In the genomic region with DNA sequence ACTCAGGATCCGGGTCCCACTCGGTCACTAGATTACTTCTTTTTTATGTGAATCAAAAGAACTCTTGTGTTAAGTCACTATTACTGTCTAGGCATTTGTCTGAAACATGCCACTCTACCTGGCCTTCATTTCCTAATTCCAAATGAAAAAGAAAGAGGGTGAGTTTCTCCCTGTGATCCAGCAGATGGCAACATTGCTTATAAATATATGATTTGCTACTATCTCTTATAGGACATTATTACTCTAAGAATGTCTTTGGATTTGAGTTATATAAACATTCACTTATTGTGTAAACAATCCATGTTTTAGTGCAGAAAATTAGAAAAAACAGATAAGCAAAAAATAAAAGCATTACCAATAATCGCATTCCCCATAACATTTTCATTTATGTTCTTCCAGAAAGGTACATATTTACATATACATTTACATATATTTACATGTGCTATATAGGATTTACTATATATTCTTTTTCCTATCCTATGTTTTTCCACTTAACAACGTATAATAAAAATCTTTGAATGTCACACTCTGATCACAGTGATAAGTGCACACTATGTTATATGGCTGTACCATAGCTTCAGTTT, we compare ENCODE assay signal across 9 cellular contexts.
A peak's percentile ranks its signal among the peaks of the same experiment; 100 is the strongest.
DNase-seq lines count a peak whose midpoint lies in the region; ATAC-seq, FAIRE-seq and TF ChIP-seq lines count a peak whose summit lies in the region.
"Had no signal": no experiment of that assay in that cellular context is flagged by ENCODE, and none has a peak within 500 bp of the region (broad histone marks: within the 10 kb centered on the region; RNA-seq: fewer than 3 reads in every experiment).

No MANE protein-coding gene starts in this region.

- no peaks in the 10 kb centered on the region for H3K4me1 ChIP-seq in K562 (replicated peaks in 1 of 2; ENCODE audit: control insufficient read depth in 2 of 2, insufficient read depth in 2 of 2, low read length in 2 of 2)
- no peaks in the 10 kb centered on the region for H3K4me1 ChIP-seq in osteoblast (ENCODE audit: insufficient read depth, low read length)
- no peaks in the 10 kb centered on the region for H3K4me1 ChIP-seq in mucosa of descending colon (ENCODE audit: low read depth)
- H3K4me1 ChIP-seq: SJCRH30 had no signal

- TF ChIP-seq RAD21 in K562 (CRISPR knock-in tag; conservative IDR thresholded peaks at IDR 0.05 in 1 of 2, IDR thresholded peaks at IDR 0.05 in 1 of 2): peak; percentile 24 to 52; a peak in 3 of 4 replicates

- no peak overlapping the region for H3K4me2 ChIP-seq in K562 (ENCODE audit: insufficient read depth, low read length)
- no peak overlapping the region for H3K4me2 ChIP-seq in osteoblast (ENCODE audit: insufficient read depth, low read length)

- H3K36me3 ChIP-seq in K562 (ENCODE audit: control insufficient read depth, insufficient read depth, low read length) (no peaks in the 10 kb centered on the region), osteoblast (ENCODE audit: insufficient read depth, low read length) (no peaks in the 10 kb centered on the region), mucosa of descending colon (ENCODE audit: low read depth) (no peaks in the 10 kb centered on the region)
- H3K36me3 ChIP-seq: SJCRH30 had no signal

- H3K27ac ChIP-seq in K562 (ENCODE audit: extremely low read depth, low read depth, low read length): no peak overlapping the region
- H3K27ac ChIP-seq in osteoblast (ENCODE audit: low read depth, low read length): no peak overlapping the region
- H3K27ac ChIP-seq: SJCRH30 had no signal

- H3K36me3 Mint-ChIP-seq in activated naive CD8-positive, alpha-beta T cell treated with anti-CD3 and anti-CD28 coated beads for 36 hours: no peaks in the 10 kb centered on the region

- H3K79me2 ChIP-seq in K562 (ENCODE audit: control insufficient read depth, insufficient read depth, low read length) (no peaks in the 10 kb centered on the region), osteoblast (ENCODE audit: insufficient read depth, low read length) (no peaks in the 10 kb centered on the region)

- H3K27me3 ChIP-seq in K562 (ENCODE audit: control insufficient read depth in 2 of 2, insufficient read depth in 2 of 2, low read length in 2 of 2) (no peaks in the 10 kb centered on the region), osteoblast (ENCODE audit: insufficient read depth, low read length) (no peaks in the 10 kb centered on the region)
- H3K27me3 ChIP-seq: SJCRH30 had no signal

- intact Hi-C loops in K562 (cut with micrococcal nuclease): loop anchor here (5.0 kb wide), 1 partner anchor 540 kb away; no protein-coding TSS in a partner anchor
- intact Hi-C loops in mucosa of descending colon (cut with DNase I, micrococcal nuclease): no loop called here

- no peak overlapping the region for H3K9ac ChIP-seq in K562 (ENCODE audit: insufficient read depth in 1 of 2, low read depth in 2 of 2, low read length in 2 of 2)

- H3K9me3 Mint-ChIP-seq in activated naive CD8-positive, alpha-beta T cell treated with anti-CD3 and anti-CD28 coated beads for 36 hours: no peaks in the 10 kb centered on the region

- H3K4me1 Mint-ChIP-seq in activated naive CD8-positive, alpha-beta T cell treated with anti-CD3 and anti-CD28 coated beads for 36 hours: no peaks in the 10 kb centered on the region

- DNase-seq in DMS79 treated with DMSO at 0.1 percent for 48 hours (lab: John Stamatoyannopoulos, UW) (peak; percentile 41), DMS79 (lab: John Stamatoyannopoulos, UW) (no peak), MV-4-11 (lab: John Stamatoyannopoulos, UW) (peak; percentile 9), K562 (ENCODE audit: extremely low read depth in 1 of 4, low spot score in 3 of 4) (peak in 3 of 4 experiments; percentile 14 to 18 (median 16)), osteoblast (ENCODE audit: insufficient read length, low spot score, missing footprints) (no peak), mucosa of descending colon (no peak)
- no peak for DNase-seq in activated T-cell treated with anti-CD3 and anti-CD28 coated beads, Interleukin-2, amount 50 U/mL, for 48 hours
- DNase-seq in activated naive CD8-positive, alpha-beta T cell treated with anti-CD3 and anti-CD28 coated beads for 36 hours: no peak

- CTCF ChIA-PET in K562 (lab: Yijun Ruan, JAX; ENCODE audit: low intra/inter-chr PET ratio): interaction anchor here (0.6 to 0.9 kb wide), 2 partner anchors 387 to 464 kb away, joined by 3 read pairs; no protein-coding TSS in a partner anchor

- ATAC-seq in K562 (peak; percentile 62; the same call in 2 of the 3 replicates), mucosa of descending colon (no peak)

- TF ChIP-seq POLR2A in K562 (conservative IDR thresholded peaks at IDR 0.05): no peak

- no peak overlapping the region for H3K27ac Mint-ChIP-seq in activated naive CD8-positive, alpha-beta T cell treated with anti-CD3 and anti-CD28 coated beads for 36 hours

- WGBS in K562 (ENCODE audit: insufficient coverage, low coverage, missing lambda C conversion rate): 0% methylated on average over 4 of the region's 4 CpGs

- POLR2A ChIA-PET in K562 (lab: Yijun Ruan, JAX): interaction anchor here (0.5 kb wide), 1 partner anchor 21 kb away, joined by 5 read pairs; no protein-coding TSS in a partner anchor

- H3K9me1 ChIP-seq in K562 (ENCODE audit: control insufficient read depth, insufficient read depth, low read length): no peaks in the 10 kb centered on the region

- no peaks in the 10 kb centered on the region for H3K9me3 ChIP-seq in K562 (replicated peaks; ENCODE audit: control insufficient read depth, insufficient read depth, low read depth, low read length)
- H3K9me3 ChIP-seq in osteoblast (ENCODE audit: low read depth, low read length): no peaks in the 10 kb centered on the region
- no peaks in the 10 kb centered on the region for H3K9me3 ChIP-seq in mucosa of descending colon
- H3K9me3 ChIP-seq: SJCRH30 had no signal

- in situ Hi-C loops in K562 (cut with MboI): no loop called here

- H3K27me3 Mint-ChIP-seq in activated naive CD8-positive, alpha-beta T cell treated with anti-CD3 and anti-CD28 coated beads for 36 hours: peaks cover 4% of the 10 kb centered on the region

- BruUV-seq in K562 (replicated peaks; lab: Mats Ljungman, UMichigan): no TSS peak

- no peak for TF ChIP-seq EP300 in K562 (IDR thresholded peaks at IDR 0.05; ENCODE audit: low read length)

- H2AFZ ChIP-seq in K562 (ENCODE audit: low read depth, low read length) (no peak overlapping the region), osteoblast (ENCODE audit: low read length) (no peak overlapping the region)

- H3K4me3 ChIP-seq in K562 (no peak overlapping the region), osteoblast (ENCODE audit: insufficient read depth, low read length) (no peak overlapping the region), mucosa of descending colon (no peak overlapping the region)
- H3K4me3 ChIP-seq: SJCRH30 had no signal

- FAIRE-seq in K562 (lab: Jason Lieb, UNC): no peak

- no peaks in the 10 kb centered on the region for H4K20me1 ChIP-seq in K562 (replicated peaks; ENCODE audit: control insufficient read depth, insufficient read depth, low read length)
- H4K20me1 ChIP-seq in osteoblast (ENCODE audit: insufficient read depth, low read length): no peaks in the 10 kb centered on the region

- H3K4me3 Mint-ChIP-seq in activated naive CD8-positive, alpha-beta T cell treated with anti-CD3 and anti-CD28 coated beads for 36 hours: no peak overlapping the region

- TF ChIP-seq CTCF in K562 (IDR thresholded peaks at IDR 0.05 in 2 of 3, conservative IDR thresholded peaks at IDR 0.05 in 1 of 3; ENCODE audit: insufficient read depth in 2 of 3, low read depth in 1 of 3, low read length in 3 of 3) (peak; percentile 17 to 60 (median 28); a peak in 3 of 6 replicates), osteoblast (IDR thresholded peaks at IDR 0.05; ENCODE audit: extremely low read depth, low read depth, low read length) (peak; percentile 61), mucosa of descending colon (IDR thresholded peaks at IDR 0.05) (no peak)

TF ChIP-seq in K562, 482 proteins besides CTCF, POLR2A, EP300 and RAD21:
- TF ChIP-seq, protein P1, sequence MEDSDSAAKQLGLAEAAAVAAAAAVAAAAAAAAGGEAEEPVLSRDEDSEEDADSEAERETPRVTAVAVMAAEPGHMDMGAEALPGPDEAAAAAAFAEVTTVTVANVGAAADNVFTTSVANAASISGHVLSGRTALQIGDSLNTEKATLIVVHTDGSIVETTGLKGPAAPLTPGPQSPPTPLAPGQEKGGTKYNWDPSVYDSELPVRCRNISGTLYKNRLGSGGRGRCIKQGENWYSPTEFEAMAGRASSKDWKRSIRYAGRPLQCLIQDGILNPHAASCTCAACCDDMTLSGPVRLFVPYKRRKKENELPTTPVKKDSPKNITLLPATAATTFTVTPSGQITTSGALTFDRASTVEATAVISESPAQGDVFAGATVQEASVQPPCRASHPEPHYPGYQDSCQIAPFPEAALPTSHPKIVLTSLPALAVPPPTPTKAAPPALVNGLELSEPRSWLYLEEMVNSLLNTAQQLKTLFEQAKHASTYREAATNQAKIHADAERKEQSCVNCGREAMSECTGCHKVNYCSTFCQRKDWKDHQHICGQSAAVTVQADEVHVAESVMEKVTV (CRISPR knock-in tag; IDR thresholded peaks at IDR 0.05): 0 out of 2 replicates have a peak, but pooled peaks have one; percentile 24
- no peak for TF ChIP-seq TCF7L2 (IDR thresholded peaks at IDR 0.05; ENCODE audit: low read depth, low read length)
- TF ChIP-seq, protein P2, sequence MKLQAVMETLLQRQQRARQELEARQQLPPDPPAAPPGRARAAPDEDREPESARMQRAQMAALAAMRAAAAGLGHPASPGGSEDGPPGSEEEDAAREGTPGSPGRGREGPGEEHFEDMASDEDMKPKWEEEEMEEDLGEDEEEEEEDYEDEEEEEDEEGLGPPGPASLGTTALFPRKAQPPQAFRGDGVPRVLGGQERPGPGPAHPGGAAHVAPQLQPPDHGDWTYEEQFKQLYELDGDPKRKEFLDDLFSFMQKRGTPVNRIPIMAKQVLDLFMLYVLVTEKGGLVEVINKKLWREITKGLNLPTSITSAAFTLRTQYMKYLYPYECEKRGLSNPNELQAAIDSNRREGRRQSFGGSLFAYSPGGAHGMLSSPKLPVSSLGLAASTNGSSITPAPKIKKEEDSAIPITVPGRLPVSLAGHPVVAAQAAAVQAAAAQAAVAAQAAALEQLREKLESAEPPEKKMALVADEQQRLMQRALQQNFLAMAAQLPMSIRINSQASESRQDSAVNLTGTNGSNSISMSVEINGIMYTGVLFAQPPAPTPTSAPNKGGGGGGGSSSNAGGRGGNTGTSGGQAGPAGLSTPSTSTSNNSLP (IDR thresholded peaks at IDR 0.05; ENCODE audit: borderline replicate concordance, low read depth, low read length): peak; percentile 84; the same call in 1 of the 2 replicates
TF ChIP-seq in K562: peak in this region for 2.

Comparison
In these comparisons a context has a peak if more than half of its experiments do, and no peak if none do; other contexts are left out.
1. DNase-seq: peak in DMS79 treated with DMSO at 0.1 percent for 48 hours (single experiment), MV-4-11 (single experiment) and K562 (3 of 4); none in DMS79 (single experiment), osteoblast (single experiment), activated T-cell treated with anti-CD3 and anti-CD28 coated beads, Interleukin-2, amount 50 U/mL, for 48 hours (0 of 2), activated naive CD8-positive, alpha-beta T cell treated with anti-CD3 and anti-CD28 coated beads for 36 hours (single experiment) and mucosa of descending colon (0 of 3).